In the genomic region with DNA sequence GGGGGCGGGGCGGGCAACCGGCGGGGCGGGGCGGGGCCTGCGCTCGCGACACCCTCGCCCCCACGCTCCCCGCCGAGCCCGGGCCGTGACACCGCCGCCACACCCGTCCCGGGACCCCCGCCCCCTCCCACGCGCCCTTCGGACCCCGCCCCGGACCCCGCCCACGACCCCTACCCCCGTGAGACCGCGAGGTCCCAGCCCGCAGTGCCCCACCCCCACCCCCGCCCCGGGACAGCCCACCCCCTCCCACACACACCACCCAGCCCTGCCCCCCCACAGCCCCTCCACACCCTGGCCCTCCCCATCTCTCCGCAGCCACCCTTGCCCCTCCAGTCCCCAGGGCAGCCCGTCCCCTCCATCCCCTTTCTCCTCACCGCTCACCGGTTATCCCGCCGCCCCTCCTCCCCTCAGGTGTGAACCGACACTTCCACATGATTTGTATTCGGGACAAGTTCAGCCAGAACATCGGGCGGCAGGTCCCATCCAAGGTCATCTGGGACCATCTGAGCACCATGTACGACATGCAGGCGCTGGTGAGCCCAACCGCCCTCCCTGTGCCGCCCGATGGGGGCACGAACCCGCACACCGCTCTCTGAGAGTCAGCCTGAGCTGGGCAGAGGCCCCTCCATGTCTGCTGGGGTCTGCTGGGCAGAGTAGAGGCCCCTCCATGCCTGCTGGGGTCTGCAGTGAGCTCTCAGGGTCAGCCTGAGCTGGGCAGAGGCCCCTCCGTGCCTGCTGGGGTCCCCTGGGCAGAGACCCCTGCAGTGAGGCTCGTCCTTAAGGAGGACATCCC, we compare ENCODE assay signal across 9 cellular contexts. TPM values are rescaled to one million over a fixed set of nuclear protein-coding genes. Genes with fewer than 3 reads are reported as not detected.
DNase-seq lines count a peak whose midpoint lies in the region; ATAC-seq and TF ChIP-seq lines count a peak whose summit lies in the region.
"Had no signal": no experiment of that assay in that cellular context is flagged by ENCODE, and none has a peak within 500 bp of the region (broad histone marks: within the 10 kb centered on the region; RNA-seq: fewer than 3 reads in every experiment).

No MANE protein-coding gene starts in this region.

- ATAC-seq in HG03460 (IDR thresholded peaks at IDR 0.05; ENCODE audit: unreplicated experiment), result no peak

- in situ Hi-C loops in astrocyte of the cerebellum (cut with HindIII; ENCODE audit: low sequenced_read_pairs), result no loop called here

- TF ChIP-seq CTCF in astrocyte of the cerebellum (IDR thresholded peaks at IDR 0.05; ENCODE audit: low read depth, low read length, missing control alignments), result no peak

- peak overlapping the region; percentile 78 for H3K27ac ChIP-seq in temporal lobe (ENCODE audit: low read depth, low read length)

- H3K4me3 ChIP-seq in astrocyte of the cerebellum (ENCODE audit: low read depth, low read length), result peak overlapping the region; percentile 54

- peak; percentile 29 for DNase-seq in NCI-H82 (lab: John Stamatoyannopoulos, UW)
- no peak for DNase-seq in NCI-H82 treated with DMSO at 0.1 percent for 48 hours (lab: John Stamatoyannopoulos, UW; ENCODE audit: unreplicated experiment)
- no peak for DNase-seq in astrocyte of the cerebellum (ENCODE audit: low read depth)
- peak; percentile 47 for DNase-seq in left kidney (ENCODE audit: low read depth, low spot score)
- DNase-seq in Ammon's horn (ENCODE audit: low spot score), result no peak
- no peak for DNase-seq in stimulated activated CD4-positive, alpha-beta T cell treated with anti-CD3 and anti-CD28 coated beads, Interleukin-12 subunit alpha, Interleukin-12 subunit beta, amount 100 ng/mL, for 4 hours

RNA-seq across cellular contexts. Expression of a gene that starts 0.6 kb away (rescaled TPM):
- total RNA-seq in temporal lobe, result 9.8 TPM

RNA-seq across cellular contexts. Expression of a gene that starts 7.7 kb away (rescaled TPM):
- 17.9 TPM for total RNA-seq in temporal lobe

RNA-seq across cellular contexts. Expression of a gene that starts 20.0 kb away (rescaled TPM):
- 22.9 TPM for total RNA-seq in temporal lobe
- total RNA-seq: LHCN-M2 had no signal

Comparison
In these comparisons a context has a peak if more than half of its experiments do, and no peak if none do; other contexts are left out.
1. DNase-seq: peak in NCI-H82 (single experiment) and left kidney (single experiment); none in NCI-H82 treated with DMSO at 0.1 percent for 48 hours (single experiment), astrocyte of the cerebellum (single experiment), Ammon's horn (single experiment) and stimulated activated CD4-positive, alpha-beta T cell treated with anti-CD3 and anti-CD28 coated beads, Interleukin-12 subunit alpha, Interleukin-12 subunit beta, amount 100 ng/mL, for 4 hours (single experiment).